In genomic region chr7:155344270-155344617, GRCh38 we compare ENCODE assay signal across 8 cellular contexts.
DNase-seq lines count a peak whose midpoint lies in the region; ATAC-seq and TF ChIP-seq lines count a peak whose summit lies in the region.

No MANE protein-coding gene starts in this region.

- TF ChIP-seq CTCF in GM10248 (IDR thresholded peaks at IDR 0.05; ENCODE audit: control extremely low read depth, extremely low read depth, low read depth, missing control alignments) (no peak), foreskin fibroblast (IDR thresholded peaks at IDR 0.05; ENCODE audit: low read depth, low read length) (no peak)

- POLR2A ChIA-PET in GM10248 (lab: Yijun Ruan, JAX), result no interaction called here

- DNase-seq in GM10248 (ENCODE audit: extremely low spot score), result peak; percentile 75
- peak; percentile 56 for DNase-seq in iPS-NIHi7 (ENCODE audit: extremely low spot score)
- DNase-seq in effector CD8-positive, alpha-beta T cell (lab: John Stamatoyannopoulos, UW), result no peak
- no peak for DNase-seq in NCI-H1436 treated with DMSO at 0.1 percent for 48 hours (lab: John Stamatoyannopoulos, UW)
- no peak for DNase-seq in foreskin fibroblast
- DNase-seq in NCI-H2196 (lab: John Stamatoyannopoulos, UW; ENCODE audit: unreplicated experiment), result no peak

- no peak overlapping the region for H3K4me3 ChIP-seq in foreskin fibroblast (ENCODE audit: low read depth in 1 of 2, low read length in 2 of 2)

- CTCF ChIA-PET in GM10248 (lab: Yijun Ruan, JAX), result interaction anchor here (0.7 to 5.0 kb wide), 42 partner anchors 9 to 433 kb away, joined by 3 to 44 read pairs (median 7); partner anchors contain the start of gene INSIG1

- ATAC-seq in GM21423 (IDR thresholded peaks at IDR 0.05; ENCODE audit: unreplicated experiment), result peak; percentile 24
- peak; percentile 43 for ATAC-seq in HG03460 (IDR thresholded peaks at IDR 0.05; ENCODE audit: unreplicated experiment)

Comparison
In these comparisons a context has a peak if more than half of its experiments do, and no peak if none do; other contexts are left out.
1. DNase-seq: peak in GM10248 (single experiment) and iPS-NIHi7 (single experiment); none in effector CD8-positive, alpha-beta T cell (single experiment), NCI-H1436 treated with DMSO at 0.1 percent for 48 hours (single experiment), foreskin fibroblast (0 of 2) and NCI-H2196 (single experiment).